In genomic region chr10:132575320-132576201, GRCh38 we compare ENCODE assay signal across 8 cellular contexts. TPM values are rescaled to one million over a fixed set of nuclear protein-coding genes. Genes with fewer than 3 reads are reported as not detected.
DNase-seq lines count a peak whose midpoint lies in the region; ATAC-seq and TF ChIP-seq lines count a peak whose summit lies in the region.

No MANE protein-coding gene starts in this region.

- H2AFZ ChIP-seq in neuronal stem cell (ENCODE audit: low read length): no peak overlapping the region

- H3K9me3 ChIP-seq in neuronal stem cell (replicated peaks in 1 of 2; ENCODE audit: control insufficient read depth in 2 of 2, insufficient read depth in 1 of 2, low read depth in 1 of 2, low read length in 2 of 2): no peaks in the 10 kb centered on the region

- peak overlapping the region; percentile 89 for H2BK15ac ChIP-seq in neuronal stem cell (ENCODE audit: low read length)

- ATAC-seq in HG02852 (IDR thresholded peaks at IDR 0.05; ENCODE audit: unreplicated experiment): peak; percentile 39

- H3K23ac ChIP-seq in neuronal stem cell (ENCODE audit: low read depth, low read length, poor library complexity): peak overlapping the region; percentile 47

- TF ChIP-seq CTCF in epithelial cell of esophagus (IDR thresholded peaks at IDR 0.05; ENCODE audit: insufficient read depth, low read depth, low read length, missing control alignments): no peak

- WGBS in neuronal stem cell (ENCODE audit: extremely low coverage in 2 of 2, insufficient read length in 2 of 2, insufficient replicate concordance in 1 of 2), 2 donors: no CpG with 5 or more reads among the region's 21 CpGs

- H2AK5ac ChIP-seq in neuronal stem cell (ENCODE audit: low read depth, low read length): peak overlapping the region; percentile 97

- H2BK12ac ChIP-seq in neuronal stem cell (ENCODE audit: low read length): peak overlapping the region; percentile 85

- peak overlapping the region; percentile 97 for H3K14ac ChIP-seq in neuronal stem cell (ENCODE audit: low read length)

- no peak overlapping the region for H3K4me3 ChIP-seq in epithelial cell of esophagus (ENCODE audit: low read length)
- no peak overlapping the region for H3K4me3 ChIP-seq in neuronal stem cell (ENCODE audit: low read length in 2 of 2)

- peak overlapping the region; percentile 94 for H3K18ac ChIP-seq in neuronal stem cell (ENCODE audit: low read length)

- H2BK5ac ChIP-seq in neuronal stem cell (ENCODE audit: low read length): peak overlapping the region; percentile 84

- H3K27me3 ChIP-seq in neuronal stem cell (ENCODE audit: control insufficient read depth in 3 of 3, insufficient read depth in 3 of 3, low read depth in 1 of 3, low read length in 3 of 3): no peaks in the 10 kb centered on the region

- H3K4me2 ChIP-seq in neuronal stem cell (ENCODE audit: insufficient read depth, low read length, poor library complexity, severe bottlenecking): no peak overlapping the region

- H3K27ac ChIP-seq in neuronal stem cell (replicated peaks; ENCODE audit: low read length): no peak overlapping the region

- H3K4ac ChIP-seq in neuronal stem cell (ENCODE audit: low read length): peak overlapping the region; percentile 57

- peak; percentile 25 for DNase-seq in stimulated activated CD4-positive, alpha-beta T cell treated with anti-CD3 and anti-CD28 coated beads, Interleukin-4, amount 100 ng/mL, for 24 hours
- no peak for DNase-seq in stimulated activated CD4-positive, alpha-beta T cell treated with anti-CD3 and anti-CD28 coated beads, Interleukin-12 subunit alpha, Interleukin-12 subunit beta, amount 100 ng/mL, for 4 hours
- DNase-seq in RPMI7951 (ENCODE audit: low read depth): peak; percentile 78
- peak; percentile 41 for DNase-seq in epithelial cell of esophagus (ENCODE audit: low read depth)
- DNase-seq in neuronal stem cell (ENCODE audit: low spot score): no peak
- DNase-seq in iPS-NIHi7 (ENCODE audit: extremely low spot score): no peak
- DNase-seq in effector CD4-positive, alpha-beta T cell: no peak

- H4K8ac ChIP-seq in neuronal stem cell (ENCODE audit: low read depth, low read length): peak overlapping the region; percentile 1

- H4K91ac ChIP-seq in neuronal stem cell (ENCODE audit: low read depth, low read length, poor library complexity): no peak overlapping the region

- peak overlapping the region; percentile 78 for H3K9ac ChIP-seq in neuronal stem cell (ENCODE audit: low read depth, low read length, poor library complexity)

- no peaks in the 10 kb centered on the region for H3K36me3 ChIP-seq in neuronal stem cell (replicated peaks in 1 of 2; ENCODE audit: control insufficient read depth in 2 of 2, insufficient read depth in 2 of 2, low read length in 2 of 2)

- H2BK120ac ChIP-seq in neuronal stem cell (ENCODE audit: low read depth, low read length): no peak overlapping the region

- peaks cover 7% of the 10 kb centered on the region for H3K79me1 ChIP-seq in neuronal stem cell (ENCODE audit: low read depth, low read length)

- H3K4me1 ChIP-seq in neuronal stem cell (ENCODE audit: control insufficient read depth in 2 of 2, insufficient read depth in 1 of 2, low read depth in 1 of 2, low read length in 2 of 2): peaks cover 26 to 30% of the 10 kb centered on the region in 2 donors

RNA-seq across cellular contexts. Expression of gene INPP5A, which starts 38.0 kb away (rescaled TPM):
- 25.5 and 28.1 TPM in 2 replicates for total RNA-seq in RPMI7951 (2014; rRNA removed; shearing (Covaris generic))
- 13.4 TPM for polyA plus RNA-seq in neuronal stem cell (2013, experiment 1 of 2)
- 13.7 TPM for polyA plus RNA-seq in neuronal stem cell (2013, experiment 2 of 2)

Comparison
In these comparisons a context has a peak if more than half of its experiments do, and no peak if none do; other contexts are left out.
1. DNase-seq: peak in stimulated activated CD4-positive, alpha-beta T cell treated with anti-CD3 and anti-CD28 coated beads, Interleukin-4, amount 100 ng/mL, for 24 hours (single experiment), RPMI7951 (single experiment) and epithelial cell of esophagus (single experiment); none in stimulated activated CD4-positive, alpha-beta T cell treated with anti-CD3 and anti-CD28 coated beads, Interleukin-12 subunit alpha, Interleukin-12 subunit beta, amount 100 ng/mL, for 4 hours (single experiment), neuronal stem cell (single experiment), iPS-NIHi7 (single experiment) and effector CD4-positive, alpha-beta T cell (single experiment).